21 cellular contexts compared by ENCODE assay signal in the genomic region with DNA sequence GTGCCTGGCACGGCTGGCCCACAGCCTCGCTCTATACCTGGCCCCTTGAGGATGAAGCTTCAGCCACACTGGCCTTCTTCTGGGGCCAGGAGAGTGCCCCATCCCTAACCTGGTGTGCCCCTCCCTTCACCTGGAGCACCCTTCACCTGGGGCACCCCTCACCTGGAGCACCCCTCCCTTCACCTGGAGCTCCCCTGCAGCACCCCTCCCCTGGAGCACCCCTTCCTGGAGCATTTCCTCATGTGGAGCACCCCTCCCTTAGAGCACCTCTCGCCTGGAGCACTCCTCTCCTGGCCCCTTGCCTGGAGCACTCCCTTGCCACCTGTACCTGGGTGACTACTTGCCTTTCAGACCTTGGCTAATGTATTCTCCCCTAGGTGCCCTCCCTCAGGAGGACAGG. TPM values are rescaled to one million over a fixed set of nuclear protein-coding genes. Genes with fewer than 3 reads are reported as not detected.
"Had no signal": no experiment of that assay in that cellular context is flagged by ENCODE, and none has a peak within 500 bp of the region (broad histone marks: within the 10 kb centered on the region; RNA-seq: fewer than 3 reads in every experiment).

No MANE protein-coding gene starts in this region.

- H3K27ac ChIP-seq: colonic mucosa, foreskin keratinocyte, spleen, thyroid gland had no signal

- H3K9me3 ChIP-seq: colonic mucosa, spleen, thyroid gland had no signal

- H3K4me1 ChIP-seq: colonic mucosa, foreskin keratinocyte had no signal

- H3K9me3 Mint-ChIP-seq: activated CD4-positive, alpha-beta memory T cell treated with anti-CD3 and anti-CD28 coated beads, Interleukin-2, amount 10 ng/mL, durations not matched to agents 7 days and 5 days; natural killer cell; stimulated activated naive B cell treated with anti-CD40 and anti-IgM and Interleukin-4, amounts not matched to agents 10 μg/mL and 1 μg/mL and 100 μg/mL, for 72 hours had no signal

- FAIRE-seq: islet of Langerhans, TTC549, urothelium cell line had no signal

- H3K4me3 ChIP-seq: colonic mucosa, lung, spleen, thyroid gland had no signal

- ATAC-seq: activated CD4-positive, alpha-beta T cell treated with anti-CD3 and anti-CD28 coated beads for 36 hours; activated CD8-positive, alpha-beta memory T cell treated with anti-CD3 and anti-CD28 coated beads, Interleukin-2, amount 10 ng/mL, durations not matched to agents 7 days and 5 days; foreskin keratinocyte; left lobe of liver; natural killer cell; stimulated activated naive B cell treated with anti-CD40 and anti-IgM and Interleukin-4, amounts not matched to agents 10 μg/mL and 1 μg/mL and 100 μg/mL, for 72 hours had no signal

- H3K27ac Mint-ChIP-seq: activated CD4-positive, alpha-beta memory T cell treated with anti-CD3 and anti-CD28 coated beads, Interleukin-2, amount 10 ng/mL, durations not matched to agents 7 days and 5 days; activated CD4-positive, alpha-beta T cell treated with anti-CD3 and anti-CD28 coated beads for 36 hours; activated CD8-positive, alpha-beta memory T cell treated with anti-CD3 and anti-CD28 coated beads, Interleukin-2, amount 10 ng/mL, durations not matched to agents 7 days and 5 days; activated naive CD8-positive, alpha-beta T cell; natural killer cell; stimulated activated naive B cell treated with anti-CD40 and anti-IgM and Interleukin-4, amounts not matched to agents 10 μg/mL and 1 μg/mL and 100 μg/mL, for 72 hours had no signal

- H3K36me3 Mint-ChIP-seq: activated CD8-positive, alpha-beta memory T cell treated with anti-CD3 and anti-CD28 coated beads, Interleukin-2, amount 10 ng/mL, durations not matched to agents 7 days and 5 days; activated naive CD8-positive, alpha-beta T cell; natural killer cell; stimulated activated naive B cell treated with anti-CD40 and anti-IgM and Interleukin-4, amounts not matched to agents 10 μg/mL and 1 μg/mL and 100 μg/mL, for 72 hours had no signal

- H3K4me1 Mint-ChIP-seq: activated CD4-positive, alpha-beta T cell treated with anti-CD3 and anti-CD28 coated beads for 36 hours; natural killer cell had no signal

- DNase-seq: activated CD4-positive, alpha-beta memory T cell treated with anti-CD3 and anti-CD28 coated beads, Interleukin-2, amount 10 ng/mL, durations not matched to agents 7 days and 5 days; activated CD4-positive, alpha-beta T cell treated with anti-CD3 and anti-CD28 coated beads for 36 hours; activated CD8-positive, alpha-beta memory T cell treated with anti-CD3 and anti-CD28 coated beads, Interleukin-2, amount 10 ng/mL, durations not matched to agents 7 days and 5 days; caudate nucleus; colonic mucosa; foreskin keratinocyte; hippocampal formation; natural killer cell; nucleus accumbens; posterior cingulate gyrus; spleen; stimulated activated naive B cell treated with anti-CD40 and anti-IgM and Interleukin-4, amounts not matched to agents 10 μg/mL and 1 μg/mL and 100 μg/mL, for 72 hours; SW 1271; thyroid gland had no signal

- H3K4me3 Mint-ChIP-seq: activated CD4-positive, alpha-beta memory T cell treated with anti-CD3 and anti-CD28 coated beads, Interleukin-2, amount 10 ng/mL, durations not matched to agents 7 days and 5 days; activated CD4-positive, alpha-beta T cell treated with anti-CD3 and anti-CD28 coated beads for 36 hours; activated CD8-positive, alpha-beta memory T cell treated with anti-CD3 and anti-CD28 coated beads, Interleukin-2, amount 10 ng/mL, durations not matched to agents 7 days and 5 days; activated naive CD8-positive, alpha-beta T cell; natural killer cell; stimulated activated naive B cell treated with anti-CD40 and anti-IgM and Interleukin-4, amounts not matched to agents 10 μg/mL and 1 μg/mL and 100 μg/mL, for 72 hours had no signal

- H3K36me3 ChIP-seq: colonic mucosa, spleen, thyroid gland had no signal

RNA-seq across cellular contexts. Expression of gene FBXL16, which starts 2.4 kb away (rescaled TPM):
- total RNA-seq: fibroblast of lung had no signal
